19 cellular contexts compared by ENCODE assay signal in the genomic region with DNA sequence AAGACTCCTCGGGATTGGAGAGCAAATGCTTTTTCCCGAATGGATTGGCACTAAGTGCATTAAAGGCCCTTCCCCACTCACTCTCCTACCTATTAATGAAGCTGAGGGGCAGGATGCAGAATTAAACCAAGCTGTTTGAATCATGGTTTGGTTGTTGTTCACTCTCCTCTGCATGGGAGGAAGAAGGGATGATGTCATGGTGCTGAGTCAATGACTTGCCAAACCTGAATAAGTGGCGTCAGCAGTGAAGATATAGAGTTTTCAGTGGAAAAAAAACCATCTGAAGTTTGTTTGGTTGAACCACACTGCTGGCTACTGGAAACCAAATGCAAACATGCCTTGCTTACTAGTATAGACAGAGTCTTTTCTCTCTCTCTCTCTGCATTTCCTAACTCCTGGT.
"Had no signal": no experiment of that assay in that cellular context is flagged by ENCODE, and none has a peak within 500 bp of the region (broad histone marks: within the 10 kb centered on the region; RNA-seq: fewer than 3 reads in every experiment).

No MANE protein-coding gene starts in this region.

- DNase-seq: activated CD4-positive, alpha-beta T cell treated with anti-CD3 and anti-CD28 coated beads, Interleukin-2, amount 50 U/mL, for 1 hour; activated CD4-positive, CD25-positive, alpha-beta regulatory T cell; activated CD8-positive, alpha-beta T cell treated with anti-CD3 and anti-CD28 coated beads, Interleukin-2, amount 10 ng/mL, durations not matched to agents 7 days and 5 days; activated naive CD4-positive, alpha-beta T cell; dorsolateral prefrontal cortex; effector memory CD8-positive, alpha-beta T cell; gastrocnemius medialis; left cardiac atrium; ovary; stimulated activated CD4-positive, alpha-beta T cell treated with anti-CD3 and anti-CD28 coated beads, Interleukin-4, amount 100 ng/mL, for 24 hours; tibial artery had no signal

- H3K27me3 ChIP-seq: gastrocnemius medialis, ovary, tibial artery had no signal

- H3K27me3 Mint-ChIP-seq: activated naive CD8-positive, alpha-beta T cell; effector memory CD8-positive, alpha-beta T cell; memory B cell; stimulated activated naive CD8-positive, alpha-beta T cell treated with anti-CD3 and anti-CD28 coated beads, Interleukin-15, Interleukin-2, amounts not matched to agents 100 ng/mL and 50 ng/mL, for 24 hours had no signal

- H3K4me3 ChIP-seq: dorsolateral prefrontal cortex, gastrocnemius medialis, ovary, prostate gland, tibial artery had no signal

- H3K4me1 ChIP-seq: prostate gland, tibial artery had no signal

- H3K9me3 ChIP-seq: gastrocnemius medialis, ovary, prostate gland, tibial artery had no signal

- H3K27ac ChIP-seq: dorsolateral prefrontal cortex, gastrocnemius medialis, ovary, prostate gland, tibial artery had no signal

- H3K36me3 ChIP-seq: gastrocnemius medialis, ovary, prostate gland, tibial artery had no signal

- H3K9me3 Mint-ChIP-seq: activated T-helper 2 cell treated with anti-CD3 and anti-CD28 coated beads, Interferon-gamma antibody, Interleukin-2, Interleukin-4, amounts not matched to agents 10 μg/mL and 5 μg/mL and 100 μg/mL, durations not matched to agents 14 hours and 24 hours and 36 hours; central memory CD8-positive, alpha-beta T cell; effector memory CD8-positive, alpha-beta T cell; memory B cell; natural killer cell treated with Interleukin-12 subunit alpha and Interleukin-12 subunit beta and Interleukin-15 and Interleukin-18, amount 100 ng/mL, for 72 hours; stimulated activated naive CD8-positive, alpha-beta T cell treated with anti-CD3 and anti-CD28 coated beads, Interleukin-15, Interleukin-2, amounts not matched to agents 100 ng/mL and 50 ng/mL, for 24 hours; T-helper 1 cell treated with Interleukin-12 subunit alpha and Interleukin-12 subunit beta and Interleukin-4 antibody, amounts not matched to agents 30 μg/mL and 1 μg/mL, for 36 hours had no signal

- H3K27ac Mint-ChIP-seq: activated CD8-positive, alpha-beta T cell treated with anti-CD3 and anti-CD28 coated beads, Interleukin-2, amount 10 ng/mL, durations not matched to agents 7 days and 5 days; activated naive CD8-positive, alpha-beta T cell; activated T-helper 2 cell treated with anti-CD3 and anti-CD28 coated beads, Interferon-gamma antibody, Interleukin-2, Interleukin-4, amounts not matched to agents 10 μg/mL and 5 μg/mL and 100 μg/mL, durations not matched to agents 14 hours and 24 hours and 36 hours; effector memory CD8-positive, alpha-beta T cell; memory B cell; natural killer cell treated with Interleukin-12 subunit alpha and Interleukin-12 subunit beta and Interleukin-15 and Interleukin-18, amount 100 ng/mL, for 72 hours; stimulated activated naive CD8-positive, alpha-beta T cell treated with anti-CD3 and anti-CD28 coated beads, Interleukin-15, Interleukin-2, amounts not matched to agents 100 ng/mL and 50 ng/mL, for 24 hours; T-helper 1 cell treated with Interleukin-12 subunit alpha and Interleukin-12 subunit beta and Interleukin-4 antibody, amounts not matched to agents 30 μg/mL and 1 μg/mL, for 36 hours had no signal

- ATAC-seq: activated CD8-positive, alpha-beta T cell treated with anti-CD3 and anti-CD28 coated beads, Interleukin-2, amount 10 ng/mL, durations not matched to agents 7 days and 5 days; effector memory CD8-positive, alpha-beta T cell; natural killer cell treated with Interleukin-12 subunit alpha and Interleukin-12 subunit beta and Interleukin-15 and Interleukin-18, amount 100 ng/mL, for 72 hours had no signal

- H3K4me3 Mint-ChIP-seq: activated CD8-positive, alpha-beta T cell treated with anti-CD3 and anti-CD28 coated beads, Interleukin-2, amount 10 ng/mL, durations not matched to agents 7 days and 5 days; activated naive CD8-positive, alpha-beta T cell; central memory CD8-positive, alpha-beta T cell; effector memory CD8-positive, alpha-beta T cell; memory B cell; natural killer cell treated with Interleukin-12 subunit alpha and Interleukin-12 subunit beta and Interleukin-15 and Interleukin-18, amount 100 ng/mL, for 72 hours; stimulated activated naive CD8-positive, alpha-beta T cell treated with anti-CD3 and anti-CD28 coated beads, Interleukin-15, Interleukin-2, amounts not matched to agents 100 ng/mL and 50 ng/mL, for 24 hours; T-helper 1 cell treated with Interleukin-12 subunit alpha and Interleukin-12 subunit beta and Interleukin-4 antibody, amounts not matched to agents 30 μg/mL and 1 μg/mL, for 36 hours had no signal

- H3K4me1 Mint-ChIP-seq: central memory CD8-positive, alpha-beta T cell had no signal

- H3K36me3 Mint-ChIP-seq: activated naive CD8-positive, alpha-beta T cell; memory B cell; natural killer cell treated with Interleukin-12 subunit alpha and Interleukin-12 subunit beta and Interleukin-15 and Interleukin-18, amount 100 ng/mL, for 72 hours had no signal
